17 cellular contexts compared by ENCODE assay signal in genomic region chr2:22691666-22692065, GRCh38.
DNase-seq lines count a peak whose midpoint lies in the region; ATAC-seq lines count a peak whose summit lies in the region.
"Had no signal": no experiment of that assay in that cellular context is flagged by ENCODE, and none has a peak within 500 bp of the region (broad histone marks: within the 10 kb centered on the region; RNA-seq: fewer than 3 reads in every experiment).

No MANE protein-coding gene starts in this region.

- DNase-seq in Karpas-422 (no peak), foreskin melanocyte (peak; percentile 57), midbrain (lab: John Stamatoyannopoulos, UW) (peak; percentile 23), putamen (ENCODE audit: low spot score) (peak; percentile 3), NCI-H128 (lab: John Stamatoyannopoulos, UW; ENCODE audit: unreplicated experiment) (no peak), OCI-M2 (lab: John Stamatoyannopoulos, UW; ENCODE audit: unreplicated experiment) (no peak), NCI-H748 (lab: John Stamatoyannopoulos, UW; ENCODE audit: unreplicated experiment) (no peak)
- no peak for DNase-seq in activated T-cell treated with anti-CD3 and anti-CD28 coated beads, Interleukin-2, amount 50 U/mL, for 4 hours
- DNase-seq: 8988T; Calu3; CD8-positive, alpha-beta T cell; DMS79 treated with DMSO at 0.1 percent for 48 hours; GF-D8; GOT3; H9 had no signal

- no peaks in the 10 kb centered on the region for H3K27me3 ChIP-seq in Karpas-422 (ENCODE audit: low read length)
- H3K27me3 ChIP-seq: BLaER1 treated with 17β-estradiol and CSF1 and Interleukin-3, amounts not matched to agents 10 nM and 100 nM had no signal

- H3K27ac ChIP-seq in Karpas-422 (ENCODE audit: low read length) = peak overlapping the region; percentile 97
- H3K27ac ChIP-seq: BLaER1 treated with 17β-estradiol and CSF1 and Interleukin-3, amounts not matched to agents 10 nM and 100 nM had no signal

- peak overlapping the region; percentile 64 for H3K9ac ChIP-seq in Karpas-422 (ENCODE audit: low read length)
- H3K9ac ChIP-seq: BLaER1 treated with 17β-estradiol and CSF1 and Interleukin-3, amounts not matched to agents 10 nM and 100 nM had no signal

- no peaks in the 10 kb centered on the region for H3K9me2 ChIP-seq in Karpas-422 (replicated peaks; ENCODE audit: insufficient read depth, low read length)

- ATAC-seq in activated T-cell treated with anti-CD3 and anti-CD28 coated beads, Interleukin-2, amount 50 U/mL, for 4 hours = no peak
- ATAC-seq: CD8-positive, alpha-beta T cell had no signal

- H3K79me2 ChIP-seq in Karpas-422 (ENCODE audit: low read length) = 0 out of 2 replicates have a peak, but pooled peaks cover 3% of the 10 kb centered on the region

- peak overlapping the region; percentile 26; the same call in 1 of the 2 replicates for H2AFZ ChIP-seq in Karpas-422 (ENCODE audit: low read length)

- no peaks in the 10 kb centered on the region for H3K36me3 Mint-ChIP-seq in activated T-cell treated with anti-CD3 and anti-CD28 coated beads, Interleukin-2, amount 50 U/mL, for 4 hours (ENCODE audit: insufficient read depth)
- H3K36me3 Mint-ChIP-seq: CD8-positive, alpha-beta T cell had no signal

- H3K4me1 ChIP-seq in Karpas-422 (ENCODE audit: low read length) = peaks cover 68% of the 10 kb centered on the region

- no peaks in the 10 kb centered on the region for H3K27me3 Mint-ChIP-seq in activated T-cell treated with anti-CD3 and anti-CD28 coated beads, Interleukin-2, amount 50 U/mL, for 4 hours (ENCODE audit: low read depth)
- H3K27me3 Mint-ChIP-seq: B cell had no signal

- no peaks in the 10 kb centered on the region; the same call in 1 of the 2 replicates for H3K36me3 ChIP-seq in Karpas-422 (ENCODE audit: insufficient read depth, low read length)
- H3K36me3 ChIP-seq: BLaER1 treated with 17β-estradiol and CSF1 and Interleukin-3, amounts not matched to agents 10 nM and 100 nM had no signal

- H3K4me2 ChIP-seq in Karpas-422 (ENCODE audit: low read depth, low read length, poor library complexity, severe bottlenecking) = peak overlapping the region; percentile 79
- H3K4me2 ChIP-seq: BLaER1 treated with 17β-estradiol and CSF1 and Interleukin-3, amounts not matched to agents 10 nM and 100 nM had no signal

- H3K4me1 Mint-ChIP-seq in activated T-cell treated with anti-CD3 and anti-CD28 coated beads, Interleukin-2, amount 50 U/mL, for 4 hours (ENCODE audit: low read depth) = no peaks in the 10 kb centered on the region
- H3K4me1 Mint-ChIP-seq: B cell had no signal

- H3K9me3 Mint-ChIP-seq in activated T-cell treated with anti-CD3 and anti-CD28 coated beads, Interleukin-2, amount 50 U/mL, for 4 hours = peaks cover 3% of the 10 kb centered on the region
- H3K9me3 Mint-ChIP-seq: H9 had no signal

- peak overlapping the region; percentile 62 for H3K4me3 ChIP-seq in Karpas-422 (ENCODE audit: low read length)
- H3K4me3 ChIP-seq: BLaER1 treated with 17β-estradiol and CSF1 and Interleukin-3, amounts not matched to agents 10 nM and 100 nM had no signal

- no peak overlapping the region for H3K4me3 Mint-ChIP-seq in activated T-cell treated with anti-CD3 and anti-CD28 coated beads, Interleukin-2, amount 50 U/mL, for 4 hours
- H3K4me3 Mint-ChIP-seq: B cell; CD8-positive, alpha-beta T cell; H9 had no signal

- no peaks in the 10 kb centered on the region for H3K9me3 ChIP-seq in Karpas-422 (ENCODE audit: low read length)

- no peaks in the 10 kb centered on the region for H4K20me1 ChIP-seq in Karpas-422 (ENCODE audit: insufficient read depth, low read depth, low read length)
- H4K20me1 ChIP-seq: BLaER1 treated with 17β-estradiol and CSF1 and Interleukin-3, amounts not matched to agents 10 nM and 100 nM had no signal

Comparison
In these comparisons a context has a peak if more than half of its experiments do, and no peak if none do; other contexts are left out.
1. DNase-seq: peak in foreskin melanocyte (single experiment), midbrain (single experiment) and putamen (single experiment); none in Karpas-422 (single experiment), activated T-cell treated with anti-CD3 and anti-CD28 coated beads, Interleukin-2, amount 50 U/mL, for 4 hours (single experiment), NCI-H128 (single experiment), OCI-M2 (single experiment) and NCI-H748 (single experiment).